Comparison of ENCODE assay signal across 18 cellular contexts in the genomic region with DNA sequence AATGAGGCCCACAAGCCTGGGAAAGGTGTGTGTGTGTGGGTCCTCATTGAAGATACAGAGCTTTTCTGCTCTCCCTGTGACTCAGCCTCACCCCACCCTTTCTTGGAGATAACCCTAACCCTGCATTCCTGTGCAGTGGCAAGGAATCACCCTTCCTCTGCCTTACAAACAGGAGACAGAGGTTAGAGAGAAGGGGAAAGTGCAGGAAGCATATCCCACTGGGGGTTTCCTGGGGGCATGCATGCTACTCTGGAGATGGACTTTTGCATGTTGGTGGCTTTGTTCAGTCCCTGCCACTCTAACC. TPM values are rescaled to one million over a fixed set of nuclear protein-coding genes. Genes with fewer than 3 reads are reported as not detected.
"Had no signal": no experiment of that assay in that cellular context is flagged by ENCODE, and none has a peak within 500 bp of the region (broad histone marks: within the 10 kb centered on the region; RNA-seq: fewer than 3 reads in every experiment).

No MANE protein-coding gene starts in this region.

- H3K27ac ChIP-seq: suprapubic skin had no signal

- H3K27ac Mint-ChIP-seq: activated CD8-positive, alpha-beta T cell treated with anti-CD3 and anti-CD28 coated beads, Interleukin-2, amount 10 ng/mL, durations not matched to agents 7 days and 5 days; dendritic cell treated with granulocyte-macrophage colony-stimulating factor and Interleukin-4, amounts not matched to agents 40 ng/mL and 50 ng/mL, for 4 days; type B pancreatic cell had no signal

- H3K9me3 ChIP-seq: suprapubic skin had no signal

- H3K36me3 Mint-ChIP-seq: type B pancreatic cell had no signal

- DNase-seq: activated CD4-positive, alpha-beta T cell treated with anti-CD3 and anti-CD28 coated beads for 4 hours; activated CD8-positive, alpha-beta memory T cell treated with anti-CD3 and anti-CD28 coated beads, Interleukin-2, amount 50 U/mL, for 48 hours; activated CD8-positive, alpha-beta T cell treated with anti-CD3 and anti-CD28 coated beads, Interleukin-2, amount 10 ng/mL, durations not matched to agents 7 days and 5 days; activated naive CD4-positive, alpha-beta T cell; left colon; naive thymus-derived CD4-positive, alpha-beta T cell; stimulated activated CD4-positive, alpha-beta T cell treated with anti-CD3 and anti-CD28 coated beads, Interleukin-12 subunit alpha, Interleukin-12 subunit beta, amount 100 ng/mL, for 4 hours; stimulated activated naive CD8-positive, alpha-beta T cell treated with anti-CD3 and anti-CD28 coated beads, Interleukin-15, Interleukin-2, amounts not matched to agents 100 U/mL and 50 U/mL, for 24 hours; T1000 had no signal

- H3K4me3 Mint-ChIP-seq: central memory CD8-positive, alpha-beta T cell had no signal

- H3K9me3 Mint-ChIP-seq: central memory CD8-positive, alpha-beta T cell; dendritic cell treated with granulocyte-macrophage colony-stimulating factor and Interleukin-4, amounts not matched to agents 40 ng/mL and 50 ng/mL, for 4 days; type B pancreatic cell had no signal

- ATAC-seq: activated CD8-positive, alpha-beta T cell treated with anti-CD3 and anti-CD28 coated beads, Interleukin-2, amount 10 ng/mL, durations not matched to agents 7 days and 5 days; esophagus mucosa; left colon; stimulated activated naive CD8-positive, alpha-beta T cell treated with anti-CD3 and anti-CD28 coated beads, Interleukin-15, Interleukin-2, amounts not matched to agents 100 U/mL and 50 U/mL, for 24 hours had no signal

- H3K36me3 ChIP-seq: suprapubic skin had no signal

- H3K4me3 ChIP-seq: suprapubic skin had no signal

RNA-seq across cellular contexts. Expression of a gene that starts 4.5 kb away (rescaled TPM):
- total RNA-seq: activated CD8-positive, alpha-beta T cell treated with anti-CD3 and anti-CD28 coated beads, Interleukin-2, amount 10 ng/mL, durations not matched to agents 7 days and 5 days; esophagus mucosa; left colon; lung microvascular endothelial cell; mononuclear cell; naive thymus-derived CD4-positive, alpha-beta T cell; osteoblast; pulmonary artery endothelial cell had no signal
- polyA plus RNA-seq: naive thymus-derived CD4-positive, alpha-beta T cell had no signal
